In genomic region chr16:23026777-23027362, GRCh38 we compare ENCODE assay signal across 1 cellular context.
TF ChIP-seq lines count a peak whose summit lies in the region.

No MANE protein-coding gene starts in this region.

TF ChIP-seq in HepG2, 621 proteins besides CTCF, POLR2A, EP300 and RAD21 (continued from another document and continues in another):
- TF ChIP-seq ZSCAN5A (CRISPR knock-in tag; IDR thresholded peaks at IDR 0.05; ENCODE audit: borderline replicate concordance) = no peak
- no peak for TF ChIP-seq TIGD3 (CRISPR knock-in tag; IDR thresholded peaks at IDR 0.05; ENCODE audit: borderline replicate concordance)
- TF ChIP-seq RXRB (CRISPR knock-in tag; IDR thresholded peaks at IDR 0.05; ENCODE audit: borderline replicate concordance) = peak; percentile 57; the same call in 1 of the 2 replicates
- TF ChIP-seq ZNF232 (CRISPR knock-in tag; IDR thresholded peaks at IDR 0.05; ENCODE audit: borderline replicate concordance) = peak; percentile 92
- TF ChIP-seq SALL1 (CRISPR knock-in tag; IDR thresholded peaks at IDR 0.05) = peak; percentile 70
- TF ChIP-seq TRIM22 (IDR thresholded peaks at IDR 0.05) = no peak
- TF ChIP-seq ZNF382 (CRISPR knock-in tag; IDR thresholded peaks at IDR 0.05; ENCODE audit: borderline replicate concordance) = no peak
- 0 out of 3 replicates have a peak, but pooled peaks have one; percentile 11 for TF ChIP-seq MXI1 (IDR thresholded peaks at IDR 0.05; ENCODE audit: borderline replicate concordance, low read depth, low read length)
- no peak for TF ChIP-seq ZNF562 (CRISPR knock-in tag; IDR thresholded peaks at IDR 0.05; ENCODE audit: borderline replicate concordance)
- TF ChIP-seq ZNF446 (CRISPR knock-in tag; IDR thresholded peaks at IDR 0.05) = no peak
- TF ChIP-seq KAT8 (CRISPR knock-in tag; IDR thresholded peaks at IDR 0.05) = 0 out of 2 replicates have a peak, but pooled peaks have one; percentile 31
- peak; percentile 78; the same call in 1 of the 2 replicates for TF ChIP-seq ZNF142 (CRISPR knock-in tag; IDR thresholded peaks at IDR 0.05)
- TF ChIP-seq ARID4A (CRISPR knock-in tag; IDR thresholded peaks at IDR 0.05; ENCODE audit: borderline replicate concordance) = no peak
- TF ChIP-seq TEF (CRISPR knock-in tag; IDR thresholded peaks at IDR 0.05) = no peak; the same call in 1 of the 2 replicates
- peak; percentile 51; the same call in 1 of the 2 replicates for TF ChIP-seq SOX5 (CRISPR knock-in tag; IDR thresholded peaks at IDR 0.05; ENCODE audit: borderline replicate concordance)
- TF ChIP-seq ZNF234 (CRISPR knock-in tag; conservative IDR thresholded peaks at IDR 0.05) = no peak
- peak; percentile 91; the same call in 1 of the 2 replicates for TF ChIP-seq LRRFIP1 (CRISPR knock-in tag; conservative IDR thresholded peaks at IDR 0.05)
- TF ChIP-seq SPEN (CRISPR knock-in tag; IDR thresholded peaks at IDR 0.05; ENCODE audit: low read depth) = no peak
- no peak for TF ChIP-seq MEIS2 (CRISPR knock-in tag; IDR thresholded peaks at IDR 0.05)
- no peak for TF ChIP-seq NRL (CRISPR knock-in tag; IDR thresholded peaks at IDR 0.05; ENCODE audit: borderline replicate concordance)
- TF ChIP-seq ZSCAN25 (CRISPR knock-in tag; IDR thresholded peaks at IDR 0.05) = no peak
- no peak for TF ChIP-seq ZZZ3 (CRISPR knock-in tag; IDR thresholded peaks at IDR 0.05; ENCODE audit: borderline replicate concordance)
- TF ChIP-seq ZNF652 (CRISPR knock-in tag; IDR thresholded peaks at IDR 0.05; ENCODE audit: borderline replicate concordance, low read depth) = no peak
- no peak for TF ChIP-seq ZNF253 (CRISPR knock-in tag; IDR thresholded peaks at IDR 0.05; ENCODE audit: borderline replicate concordance)
- peak; percentile 56; the same call in 1 of the 2 replicates for TF ChIP-seq KMT2A (CRISPR knock-in tag; IDR thresholded peaks at IDR 0.05)
- TF ChIP-seq ZNF564 (CRISPR knock-in tag; IDR thresholded peaks at IDR 0.05) = no peak
- no peak for TF ChIP-seq ZNF350 (CRISPR knock-in tag; IDR thresholded peaks at IDR 0.05; ENCODE audit: borderline replicate concordance, low read depth)
- TF ChIP-seq ZBTB26 (CRISPR knock-in tag; IDR thresholded peaks at IDR 0.05; ENCODE audit: borderline replicate concordance) = peak; percentile 81; the same call in 1 of the 2 replicates
- peak; percentile 60; the same call in 1 of the 2 replicates for TF ChIP-seq DRAP1 (CRISPR knock-in tag; IDR thresholded peaks at IDR 0.05)
- TF ChIP-seq SP4 (CRISPR knock-in tag; IDR thresholded peaks at IDR 0.05) = no peak
